27 cellular contexts compared by ENCODE assay signal in genomic region chr12:10268037-10268436, GRCh38. TPM values are rescaled to one million over a fixed set of nuclear protein-coding genes. Genes with fewer than 3 reads are reported as not detected.
"Had no signal": no experiment of that assay in that cellular context is flagged by ENCODE, and none has a peak within 500 bp of the region (broad histone marks: within the 10 kb centered on the region; RNA-seq: fewer than 3 reads in every experiment).

No MANE protein-coding gene starts in this region.

- H3K27me3 ChIP-seq: breast epithelium, MG63 had no signal

- H3K9me3 ChIP-seq: breast epithelium, MG63 had no signal

- H3K27ac ChIP-seq: breast epithelium had no signal

- ATAC-seq: activated CD8-positive, alpha-beta memory T cell treated with anti-CD3 and anti-CD28 coated beads, Interleukin-2, amount 10 ng/mL, durations not matched to agents 7 days and 5 days; Panc1; Right ventricle myocardium inferior; WTC11 had no signal

- H3K4me1 ChIP-seq: breast epithelium had no signal

- DNase-seq: activated CD4-positive, alpha-beta T cell treated with anti-CD3 and anti-CD28 coated beads for 48 hours; activated CD4-positive, alpha-beta T cell treated with anti-CD3 and anti-CD28 coated beads, Interleukin-2, amount 50 U/mL, for 4 hours; activated CD4-positive, CD25-positive, alpha-beta regulatory T cell treated with anti-CD3 and anti-CD28 coated beads, Interleukin-2, amount 50 U/mL, for 72 hours; activated CD8-positive, alpha-beta memory T cell treated with anti-CD3 and anti-CD28 coated beads, Interleukin-2, amount 10 ng/mL, durations not matched to agents 7 days and 5 days; activated effector memory CD4-positive, alpha-beta T cell treated with Interleukin-2 at 50 U/mL for 16 hours; activated naive CD4-positive, alpha-beta T cell; activated T-cell treated with anti-CD3 and anti-CD28 coated beads, Interleukin-2, amount 50 U/mL, for 24 hours; aorta; caudate nucleus; MG63; MV-4-11; NCI-H1092 treated with DMSO at 0.1 percent for 48 hours; NCI-H1436 treated with DMSO at 0.1 percent for 48 hours; NCI-H2029; NCI-H2107; NCI-H2171 treated with DMSO at 0.1 percent for 48 hours; NCI-H226; NCI-H526; OCI-M1; RPMI8226; SW 1271 had no signal

- H3K36me3 ChIP-seq: breast epithelium, MG63 had no signal

- H3K4me3 ChIP-seq: breast epithelium, MG63 had no signal

RNA-seq across cellular contexts. Expression of gene KLRD1, which starts 39.6 kb away (rescaled TPM):
- total RNA-seq: NCI-H460, SK-MEL-5 had no signal
